In the genomic region with DNA sequence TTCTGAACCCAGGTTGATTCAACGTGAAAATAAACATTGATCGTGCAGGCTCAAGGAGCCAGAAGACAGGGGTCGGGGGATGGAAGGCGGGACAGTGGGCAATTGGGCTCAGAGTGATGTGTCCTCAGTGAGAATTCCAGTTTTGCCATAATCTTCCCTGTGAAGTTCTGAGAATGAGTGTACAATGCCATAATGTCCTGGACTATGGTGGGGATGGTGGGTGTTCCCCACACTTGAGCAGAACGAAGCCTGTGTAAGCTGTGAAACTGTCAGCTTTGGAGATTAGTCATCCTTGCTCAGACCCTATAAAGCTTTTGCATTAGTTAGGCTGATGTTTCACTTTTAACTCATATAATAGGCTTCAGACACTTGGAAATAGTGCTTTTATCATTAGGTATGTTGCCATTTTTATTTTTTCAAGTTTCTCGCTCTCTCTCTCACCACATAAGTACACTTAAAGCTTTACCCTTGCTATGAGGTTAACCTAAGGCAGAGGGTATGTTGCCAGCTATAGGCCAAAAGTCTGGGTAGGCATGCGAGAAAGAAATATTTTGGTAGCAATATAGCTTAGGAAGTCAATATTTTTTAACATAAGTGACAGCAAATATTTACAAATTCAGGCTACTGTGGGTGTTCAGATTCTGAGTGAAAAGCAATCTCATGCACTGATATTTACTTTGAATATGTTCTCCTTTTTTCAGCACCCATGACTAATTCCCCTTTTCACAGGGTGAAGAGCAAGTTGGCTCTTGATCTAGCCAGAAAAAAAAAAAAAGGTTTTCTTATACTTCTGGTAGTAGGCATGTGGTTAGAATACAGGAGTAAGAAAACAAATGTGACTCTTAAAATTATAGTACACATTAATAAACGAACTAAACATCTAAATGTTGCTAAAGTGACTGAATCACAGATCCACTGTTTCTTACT, we compare ENCODE assay signal across 1 cellular context.
TF ChIP-seq lines count a peak whose summit lies in the region.

No MANE protein-coding gene starts in this region.

TF ChIP-seq in GM12878, 131 proteins besides CTCF, POLR2A, EP300 and RAD21 (continued from another document and continues in another):
- TF ChIP-seq, protein P1, sequence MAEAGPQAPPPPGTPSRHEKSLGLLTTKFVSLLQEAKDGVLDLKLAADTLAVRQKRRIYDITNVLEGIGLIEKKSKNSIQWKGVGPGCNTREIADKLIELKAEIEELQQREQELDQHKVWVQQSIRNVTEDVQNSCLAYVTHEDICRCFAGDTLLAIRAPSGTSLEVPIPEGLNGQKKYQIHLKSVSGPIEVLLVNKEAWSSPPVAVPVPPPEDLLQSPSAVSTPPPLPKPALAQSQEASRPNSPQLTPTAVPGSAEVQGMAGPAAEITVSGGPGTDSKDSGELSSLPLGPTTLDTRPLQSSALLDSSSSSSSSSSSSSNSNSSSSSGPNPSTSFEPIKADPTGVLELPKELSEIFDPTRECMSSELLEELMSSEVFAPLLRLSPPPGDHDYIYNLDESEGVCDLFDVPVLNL (IDR thresholded peaks at IDR 0.05; ENCODE audit: low read depth, low read length) = no peak
- TF ChIP-seq, protein P2, sequence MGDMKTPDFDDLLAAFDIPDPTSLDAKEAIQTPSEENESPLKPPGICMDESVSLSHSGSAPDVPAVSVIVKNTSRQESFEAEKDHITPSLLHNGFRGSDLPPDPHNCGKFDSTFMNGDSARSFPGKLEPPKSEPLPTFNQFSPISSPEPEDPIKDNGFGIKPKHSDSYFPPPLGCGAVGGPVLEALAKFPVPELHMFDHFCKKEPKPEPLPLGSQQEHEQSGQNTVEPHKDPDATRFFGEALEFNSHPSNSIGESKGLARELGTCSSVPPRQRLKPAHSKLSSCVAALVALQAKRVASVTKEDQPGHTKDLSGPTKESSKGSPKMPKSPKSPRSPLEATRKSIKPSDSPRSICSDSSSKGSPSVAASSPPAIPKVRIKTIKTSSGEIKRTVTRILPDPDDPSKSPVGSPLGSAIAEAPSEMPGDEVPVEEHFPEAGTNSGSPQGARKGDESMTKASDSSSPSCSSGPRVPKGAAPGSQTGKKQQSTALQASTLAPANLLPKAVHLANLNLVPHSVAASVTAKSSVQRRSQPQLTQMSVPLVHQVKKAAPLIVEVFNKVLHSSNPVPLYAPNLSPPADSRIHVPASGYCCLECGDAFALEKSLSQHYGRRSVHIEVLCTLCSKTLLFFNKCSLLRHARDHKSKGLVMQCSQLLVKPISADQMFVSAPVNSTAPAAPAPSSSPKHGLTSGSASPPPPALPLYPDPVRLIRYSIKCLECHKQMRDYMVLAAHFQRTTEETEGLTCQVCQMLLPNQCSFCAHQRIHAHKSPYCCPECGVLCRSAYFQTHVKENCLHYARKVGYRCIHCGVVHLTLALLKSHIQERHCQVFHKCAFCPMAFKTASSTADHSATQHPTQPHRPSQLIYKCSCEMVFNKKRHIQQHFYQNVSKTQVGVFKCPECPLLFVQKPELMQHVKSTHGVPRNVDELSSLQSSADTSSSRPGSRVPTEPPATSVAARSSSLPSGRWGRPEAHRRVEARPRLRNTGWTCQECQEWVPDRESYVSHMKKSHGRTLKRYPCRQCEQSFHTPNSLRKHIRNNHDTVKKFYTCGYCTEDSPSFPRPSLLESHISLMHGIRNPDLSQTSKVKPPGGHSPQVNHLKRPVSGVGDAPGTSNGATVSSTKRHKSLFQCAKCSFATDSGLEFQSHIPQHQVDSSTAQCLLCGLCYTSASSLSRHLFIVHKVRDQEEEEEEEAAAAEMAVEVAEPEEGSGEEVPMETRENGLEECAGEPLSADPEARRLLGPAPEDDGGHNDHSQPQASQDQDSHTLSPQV (IDR thresholded peaks at IDR 0.05) = peak; percentile 55; the same call in 1 of the 2 replicates
- TF ChIP-seq KAT2A (conservative IDR thresholded peaks at IDR 0.05; ENCODE audit: control insufficient read depth, low read depth, low read length) = no peak
- TF ChIP-seq, protein P3, sequence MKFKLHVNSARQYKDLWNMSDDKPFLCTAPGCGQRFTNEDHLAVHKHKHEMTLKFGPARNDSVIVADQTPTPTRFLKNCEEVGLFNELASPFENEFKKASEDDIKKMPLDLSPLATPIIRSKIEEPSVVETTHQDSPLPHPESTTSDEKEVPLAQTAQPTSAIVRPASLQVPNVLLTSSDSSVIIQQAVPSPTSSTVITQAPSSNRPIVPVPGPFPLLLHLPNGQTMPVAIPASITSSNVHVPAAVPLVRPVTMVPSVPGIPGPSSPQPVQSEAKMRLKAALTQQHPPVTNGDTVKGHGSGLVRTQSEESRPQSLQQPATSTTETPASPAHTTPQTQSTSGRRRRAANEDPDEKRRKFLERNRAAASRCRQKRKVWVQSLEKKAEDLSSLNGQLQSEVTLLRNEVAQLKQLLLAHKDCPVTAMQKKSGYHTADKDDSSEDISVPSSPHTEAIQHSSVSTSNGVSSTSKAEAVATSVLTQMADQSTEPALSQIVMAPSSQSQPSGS (IDR thresholded peaks at IDR 0.05; ENCODE audit: low read length) = peak; percentile 80
- TF ChIP-seq, protein P4, sequence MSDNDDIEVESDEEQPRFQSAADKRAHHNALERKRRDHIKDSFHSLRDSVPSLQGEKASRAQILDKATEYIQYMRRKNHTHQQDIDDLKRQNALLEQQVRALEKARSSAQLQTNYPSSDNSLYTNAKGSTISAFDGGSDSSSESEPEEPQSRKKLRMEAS (IDR thresholded peaks at IDR 0.05; ENCODE audit: low read depth, low read length) = no peak
- TF ChIP-seq POLR2AphosphoS2 (IDR thresholded peaks at IDR 0.05; ENCODE audit: low read depth, low read length) = no peak
- TF ChIP-seq SREBF1 (IDR thresholded peaks at IDR 0.05; ENCODE audit: low read length) = no peak
- TF ChIP-seq TARDBP (IDR thresholded peaks at IDR 0.05; ENCODE audit: borderline replicate concordance) = no peak
- TF ChIP-seq IKZF2 (IDR thresholded peaks at IDR 0.05) = peak; percentile 99
- TF ChIP-seq CBX5 (IDR thresholded peaks at IDR 0.05; ENCODE audit: low read depth) = peak; percentile 86; the same call in 1 of the 2 replicates
- peak; percentile 66; the same call in 1 of the 2 replicates for TF ChIP-seq BCL11A (IDR thresholded peaks at IDR 0.05; ENCODE audit: low read depth, low read length)
- no peak for TF ChIP-seq SPI1 (IDR thresholded peaks at IDR 0.05; ENCODE audit: borderline replicate concordance, insufficient read depth, low read depth, low read length)
- 0 out of 2 replicates have a peak, but pooled peaks have one; percentile 24 for TF ChIP-seq ZNF24 (IDR thresholded peaks at IDR 0.05)
- TF ChIP-seq, protein P5, sequence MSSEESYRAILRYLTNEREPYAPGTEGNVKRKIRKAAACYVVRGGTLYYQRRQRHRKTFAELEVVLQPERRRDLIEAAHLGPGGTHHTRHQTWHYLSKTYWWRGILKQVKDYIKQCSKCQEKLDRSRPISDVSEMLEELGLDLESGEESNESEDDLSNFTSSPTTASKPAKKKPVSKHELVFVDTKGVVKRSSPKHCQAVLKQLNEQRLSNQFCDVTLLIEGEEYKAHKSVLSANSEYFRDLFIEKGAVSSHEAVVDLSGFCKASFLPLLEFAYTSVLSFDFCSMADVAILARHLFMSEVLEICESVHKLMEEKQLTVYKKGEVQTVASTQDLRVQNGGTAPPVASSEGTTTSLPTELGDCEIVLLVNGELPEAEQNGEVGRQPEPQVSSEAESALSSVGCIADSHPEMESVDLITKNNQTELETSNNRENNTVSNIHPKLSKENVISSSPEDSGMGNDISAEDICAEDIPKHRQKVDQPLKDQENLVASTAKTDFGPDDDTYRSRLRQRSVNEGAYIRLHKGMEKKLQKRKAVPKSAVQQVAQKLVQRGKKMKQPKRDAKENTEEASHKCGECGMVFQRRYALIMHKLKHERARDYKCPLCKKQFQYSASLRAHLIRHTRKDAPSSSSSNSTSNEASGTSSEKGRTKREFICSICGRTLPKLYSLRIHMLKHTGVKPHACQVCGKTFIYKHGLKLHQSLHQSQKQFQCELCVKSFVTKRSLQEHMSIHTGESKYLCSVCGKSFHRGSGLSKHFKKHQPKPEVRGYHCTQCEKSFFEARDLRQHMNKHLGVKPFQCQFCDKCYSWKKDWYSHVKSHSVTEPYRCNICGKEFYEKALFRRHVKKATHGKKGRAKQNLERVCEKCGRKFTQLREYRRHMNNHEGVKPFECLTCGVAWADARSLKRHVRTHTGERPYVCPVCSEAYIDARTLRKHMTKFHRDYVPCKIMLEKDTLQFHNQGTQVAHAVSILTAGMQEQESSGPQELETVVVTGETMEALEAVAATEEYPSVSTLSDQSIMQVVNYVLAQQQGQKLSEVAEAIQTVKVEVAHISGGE (CRISPR knock-in tag; IDR thresholded peaks at IDR 0.05) = no peak
- TF ChIP-seq HCFC1 (IDR thresholded peaks at IDR 0.05; ENCODE audit: low read length) = no peak
- TF ChIP-seq STAT1 (conservative IDR thresholded peaks at IDR 0.05) = no peak
- peak; percentile 24; the same call in 1 of the 2 replicates for TF ChIP-seq CREB1 (IDR thresholded peaks at IDR 0.05; ENCODE audit: low read depth)
- TF ChIP-seq, protein P6, sequence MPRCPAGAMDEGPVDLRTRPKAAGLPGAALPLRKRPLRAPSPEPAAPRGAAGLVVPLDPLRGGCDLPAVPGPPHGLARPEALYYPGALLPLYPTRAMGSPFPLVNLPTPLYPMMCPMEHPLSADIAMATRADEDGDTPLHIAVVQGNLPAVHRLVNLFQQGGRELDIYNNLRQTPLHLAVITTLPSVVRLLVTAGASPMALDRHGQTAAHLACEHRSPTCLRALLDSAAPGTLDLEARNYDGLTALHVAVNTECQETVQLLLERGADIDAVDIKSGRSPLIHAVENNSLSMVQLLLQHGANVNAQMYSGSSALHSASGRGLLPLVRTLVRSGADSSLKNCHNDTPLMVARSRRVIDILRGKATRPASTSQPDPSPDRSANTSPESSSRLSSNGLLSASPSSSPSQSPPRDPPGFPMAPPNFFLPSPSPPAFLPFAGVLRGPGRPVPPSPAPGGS (IDR thresholded peaks at IDR 0.05; ENCODE audit: borderline replicate concordance, insufficient read depth, low read depth, low read length, poor library complexity, severe bottlenecking) = peak; percentile 97
- TF ChIP-seq, protein P7, sequence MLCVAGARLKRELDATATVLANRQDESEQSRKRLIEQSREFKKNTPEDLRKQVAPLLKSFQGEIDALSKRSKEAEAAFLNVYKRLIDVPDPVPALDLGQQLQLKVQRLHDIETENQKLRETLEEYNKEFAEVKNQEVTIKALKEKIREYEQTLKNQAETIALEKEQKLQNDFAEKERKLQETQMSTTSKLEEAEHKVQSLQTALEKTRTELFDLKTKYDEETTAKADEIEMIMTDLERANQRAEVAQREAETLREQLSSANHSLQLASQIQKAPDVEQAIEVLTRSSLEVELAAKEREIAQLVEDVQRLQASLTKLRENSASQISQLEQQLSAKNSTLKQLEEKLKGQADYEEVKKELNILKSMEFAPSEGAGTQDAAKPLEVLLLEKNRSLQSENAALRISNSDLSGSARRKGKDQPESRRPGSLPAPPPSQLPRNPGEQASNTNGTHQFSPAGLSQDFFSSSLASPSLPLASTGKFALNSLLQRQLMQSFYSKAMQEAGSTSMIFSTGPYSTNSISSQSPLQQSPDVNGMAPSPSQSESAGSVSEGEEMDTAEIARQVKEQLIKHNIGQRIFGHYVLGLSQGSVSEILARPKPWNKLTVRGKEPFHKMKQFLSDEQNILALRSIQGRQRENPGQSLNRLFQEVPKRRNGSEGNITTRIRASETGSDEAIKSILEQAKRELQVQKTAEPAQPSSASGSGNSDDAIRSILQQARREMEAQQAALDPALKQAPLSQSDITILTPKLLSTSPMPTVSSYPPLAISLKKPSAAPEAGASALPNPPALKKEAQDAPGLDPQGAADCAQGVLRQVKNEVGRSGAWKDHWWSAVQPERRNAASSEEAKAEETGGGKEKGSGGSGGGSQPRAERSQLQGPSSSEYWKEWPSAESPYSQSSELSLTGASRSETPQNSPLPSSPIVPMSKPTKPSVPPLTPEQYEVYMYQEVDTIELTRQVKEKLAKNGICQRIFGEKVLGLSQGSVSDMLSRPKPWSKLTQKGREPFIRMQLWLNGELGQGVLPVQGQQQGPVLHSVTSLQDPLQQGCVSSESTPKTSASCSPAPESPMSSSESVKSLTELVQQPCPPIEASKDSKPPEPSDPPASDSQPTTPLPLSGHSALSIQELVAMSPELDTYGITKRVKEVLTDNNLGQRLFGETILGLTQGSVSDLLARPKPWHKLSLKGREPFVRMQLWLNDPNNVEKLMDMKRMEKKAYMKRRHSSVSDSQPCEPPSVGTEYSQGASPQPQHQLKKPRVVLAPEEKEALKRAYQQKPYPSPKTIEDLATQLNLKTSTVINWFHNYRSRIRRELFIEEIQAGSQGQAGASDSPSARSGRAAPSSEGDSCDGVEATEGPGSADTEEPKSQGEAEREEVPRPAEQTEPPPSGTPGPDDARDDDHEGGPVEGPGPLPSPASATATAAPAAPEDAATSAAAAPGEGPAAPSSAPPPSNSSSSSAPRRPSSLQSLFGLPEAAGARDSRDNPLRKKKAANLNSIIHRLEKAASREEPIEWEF (IDR thresholded peaks at IDR 0.05; ENCODE audit: insufficient replicate concordance, low read depth, low read length) = peak; percentile 26
- TF ChIP-seq JUNB (IDR thresholded peaks at IDR 0.05) = peak; percentile 79
- peak; percentile 78 for TF ChIP-seq ZBED1 (IDR thresholded peaks at IDR 0.05; ENCODE audit: borderline replicate concordance)
- TF ChIP-seq STAT3 (IDR thresholded peaks at IDR 0.05; ENCODE audit: low read depth, low read length) = peak; percentile 94
- TF ChIP-seq SIX5 (IDR thresholded peaks at IDR 0.05; ENCODE audit: low read depth, low read length, severe bottlenecking) = peak; percentile 21
- TF ChIP-seq NFIC (IDR thresholded peaks at IDR 0.05; ENCODE audit: low read depth, low read length) = peak; percentile 78
- TF ChIP-seq ZNF217 (IDR thresholded peaks at IDR 0.05) = 0 out of 2 replicates have a peak, but pooled peaks have one; percentile 27
- TF ChIP-seq NBN (IDR thresholded peaks at IDR 0.05) = peak; percentile 41; the same call in 1 of the 2 replicates
- TF ChIP-seq SRF (IDR thresholded peaks at IDR 0.05; ENCODE audit: low read depth in 2 of 2, low read length in 2 of 2) = no peak
- TF ChIP-seq SREBF2 (IDR thresholded peaks at IDR 0.05; ENCODE audit: low read length) = no peak
- TF ChIP-seq, protein P8, sequence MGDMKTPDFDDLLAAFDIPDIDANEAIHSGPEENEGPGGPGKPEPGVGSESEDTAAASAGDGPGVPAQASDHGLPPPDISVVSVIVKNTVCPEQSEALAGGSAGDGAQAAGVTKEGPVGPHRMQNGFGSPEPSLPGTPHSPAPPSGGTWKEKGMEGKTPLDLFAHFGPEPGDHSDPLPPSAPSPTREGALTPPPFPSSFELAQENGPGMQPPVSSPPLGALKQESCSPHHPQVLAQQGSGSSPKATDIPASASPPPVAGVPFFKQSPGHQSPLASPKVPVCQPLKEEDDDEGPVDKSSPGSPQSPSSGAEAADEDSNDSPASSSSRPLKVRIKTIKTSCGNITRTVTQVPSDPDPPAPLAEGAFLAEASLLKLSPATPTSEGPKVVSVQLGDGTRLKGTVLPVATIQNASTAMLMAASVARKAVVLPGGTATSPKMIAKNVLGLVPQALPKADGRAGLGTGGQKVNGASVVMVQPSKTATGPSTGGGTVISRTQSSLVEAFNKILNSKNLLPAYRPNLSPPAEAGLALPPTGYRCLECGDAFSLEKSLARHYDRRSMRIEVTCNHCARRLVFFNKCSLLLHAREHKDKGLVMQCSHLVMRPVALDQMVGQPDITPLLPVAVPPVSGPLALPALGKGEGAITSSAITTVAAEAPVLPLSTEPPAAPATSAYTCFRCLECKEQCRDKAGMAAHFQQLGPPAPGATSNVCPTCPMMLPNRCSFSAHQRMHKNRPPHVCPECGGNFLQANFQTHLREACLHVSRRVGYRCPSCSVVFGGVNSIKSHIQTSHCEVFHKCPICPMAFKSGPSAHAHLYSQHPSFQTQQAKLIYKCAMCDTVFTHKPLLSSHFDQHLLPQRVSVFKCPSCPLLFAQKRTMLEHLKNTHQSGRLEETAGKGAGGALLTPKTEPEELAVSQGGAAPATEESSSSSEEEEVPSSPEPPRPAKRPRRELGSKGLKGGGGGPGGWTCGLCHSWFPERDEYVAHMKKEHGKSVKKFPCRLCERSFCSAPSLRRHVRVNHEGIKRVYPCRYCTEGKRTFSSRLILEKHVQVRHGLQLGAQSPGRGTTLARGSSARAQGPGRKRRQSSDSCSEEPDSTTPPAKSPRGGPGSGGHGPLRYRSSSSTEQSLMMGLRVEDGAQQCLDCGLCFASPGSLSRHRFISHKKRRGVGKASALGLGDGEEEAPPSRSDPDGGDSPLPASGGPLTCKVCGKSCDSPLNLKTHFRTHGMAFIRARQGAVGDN (IDR thresholded peaks at IDR 0.05) = peak; percentile 74
- TF ChIP-seq ZSCAN29 (IDR thresholded peaks at IDR 0.05) = no peak
- no peak; the same call in 1 of the 2 replicates for TF ChIP-seq CHD4 (IDR thresholded peaks at IDR 0.05)
